Comparison of ENCODE assay signal across 8 cellular contexts in the genomic region with DNA sequence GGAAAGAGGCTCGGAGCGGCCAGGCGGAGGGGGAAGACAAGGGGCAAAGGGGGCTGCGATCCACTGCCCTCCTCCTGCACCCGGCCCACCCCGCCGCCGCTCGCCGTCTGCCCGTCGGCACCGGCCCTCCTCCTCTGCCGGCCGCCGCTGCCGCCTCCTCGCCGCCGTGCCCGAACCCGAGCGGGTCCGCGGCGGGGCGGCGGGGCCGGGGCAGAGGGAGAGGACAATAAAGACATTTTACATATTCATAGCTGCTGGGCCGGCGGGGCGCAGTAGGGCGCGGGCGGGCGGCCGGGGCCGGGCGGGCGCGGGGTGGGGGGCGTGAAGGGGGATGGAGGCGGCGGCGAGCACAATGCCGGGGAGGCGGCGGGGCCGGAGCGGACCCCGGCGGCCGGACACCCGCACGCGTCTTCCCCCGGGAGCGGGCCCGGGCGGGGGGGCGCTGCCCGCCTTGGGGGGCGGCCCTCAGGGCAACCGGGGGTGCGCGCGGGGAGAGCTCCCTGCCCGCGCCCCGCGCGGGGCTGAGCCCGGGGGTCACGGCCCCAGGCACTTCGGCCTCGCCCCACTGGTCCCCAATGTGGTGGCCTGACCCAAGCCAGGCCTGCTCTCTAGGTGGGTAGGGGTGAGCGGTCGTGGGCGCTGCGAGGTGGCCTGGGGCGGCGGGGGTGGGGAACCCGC. TPM values are rescaled to one million over a fixed set of nuclear protein-coding genes. Genes with fewer than 3 reads are reported as not detected.
DNase-seq lines count a peak whose midpoint lies in the region; ATAC-seq lines count a peak whose summit lies in the region.

No MANE protein-coding gene starts in this region.

- peak overlapping the region; percentile 79 to 99 (median 93) for H3K27ac Mint-ChIP-seq in CD4-positive, alpha-beta memory T cell

- no peaks in the 10 kb centered on the region for H3K9me3 ChIP-seq in CD4-positive, alpha-beta memory T cell (ENCODE audit: control insufficient read depth in 1 of 2, low read length in 2 of 2)

- H3K4me3 Mint-ChIP-seq in CD4-positive, alpha-beta memory T cell, result peak overlapping the region; percentile 83 to 99 (median 94)
- H3K4me3 Mint-ChIP-seq in activated T-cell treated with anti-CD3 and anti-CD28 coated beads, Interleukin-2, amount 50 U/mL, for 4 hours, result peak overlapping the region; percentile 87

- POLR2A ChIA-PET in CD4-positive, alpha-beta memory T cell (lab: Charles Lee; ENCODE audit: partially characterized antibody), result interaction anchor here (0.9 to 5.5 kb wide), 16 partner anchors 10 to 496 kb away, joined by 3 to 73 read pairs (median 5); partner anchors contain the start of genes CD247, POGK and TADA1

- H3K36me3 Mint-ChIP-seq in CD4-positive, alpha-beta memory T cell, result peaks cover 0 to 15% of the 10 kb centered on the region in 2 donors
- no peaks in the 10 kb centered on the region for H3K36me3 Mint-ChIP-seq in activated T-cell treated with anti-CD3 and anti-CD28 coated beads, Interleukin-2, amount 50 U/mL, for 4 hours (ENCODE audit: insufficient read depth)

- ATAC-seq in GM19438 (IDR thresholded peaks at IDR 0.05; ENCODE audit: low read depth, unreplicated experiment) (peak; percentile 10), HG03520 (IDR thresholded peaks at IDR 0.05; ENCODE audit: unreplicated experiment) (peak; percentile 4)
- ATAC-seq in activated T-cell treated with anti-CD3 and anti-CD28 coated beads, Interleukin-2, amount 50 U/mL, for 4 hours, result peak; percentile 3 to 5

- no peaks in the 10 kb centered on the region for H3K36me3 ChIP-seq in CD4-positive, alpha-beta memory T cell (ENCODE audit: insufficient read depth, low read length)

- peaks cover 0 to 4% (median 0%) of the 10 kb centered on the region in 8 donors for H3K9me3 Mint-ChIP-seq in CD4-positive, alpha-beta memory T cell
- H3K9me3 Mint-ChIP-seq in activated T-cell treated with anti-CD3 and anti-CD28 coated beads, Interleukin-2, amount 50 U/mL, for 4 hours, result peaks cover 4% of the 10 kb centered on the region

- DNase-seq in CD4-positive, alpha-beta memory T cell, result peak in 2 of 5 donors; percentile 7 to 56
- no peak for DNase-seq in activated T-cell treated with anti-CD3 and anti-CD28 coated beads, Interleukin-2, amount 50 U/mL, for 4 hours
- peak; percentile 30 for DNase-seq in globus pallidus (ENCODE audit: low spot score)
- peak; percentile 84 for DNase-seq in posterior vena cava (ENCODE audit: low spot score)
- no peak for DNase-seq in occipital lobe (lab: John Stamatoyannopoulos, UW)
- DNase-seq in NCI-H1092 treated with DMSO at 0.1 percent for 48 hours (lab: John Stamatoyannopoulos, UW), result no peak

- H3K27me3 Mint-ChIP-seq in CD4-positive, alpha-beta memory T cell, result no peaks in the 10 kb centered on the region
- no peaks in the 10 kb centered on the region for H3K27me3 Mint-ChIP-seq in activated T-cell treated with anti-CD3 and anti-CD28 coated beads, Interleukin-2, amount 50 U/mL, for 4 hours (ENCODE audit: low read depth)

- CTCF ChIA-PET in CD4-positive, alpha-beta memory T cell (lab: Charles Lee; ENCODE audit: partially characterized antibody), result interaction anchor here (0.9 to 3.4 kb wide), 28 partner anchors 9 to 496 kb away, joined by 3 to 29 read pairs (median 6); partner anchors contain the start of genes CD247 and CREG1

- H3K4me1 ChIP-seq in CD4-positive, alpha-beta memory T cell (ENCODE audit: insufficient read depth, low read length), result peaks cover 22% of the 10 kb centered on the region

- H3K4me3 ChIP-seq in CD4-positive, alpha-beta memory T cell (ENCODE audit: low read length in 2 of 2), result peak overlapping the region in 1 of 2 donors; percentile 61

- no peaks in the 10 kb centered on the region for H3K27me3 ChIP-seq in CD4-positive, alpha-beta memory T cell (ENCODE audit: insufficient read depth, low read length)

- peaks cover 22 to 53% (median 38%) of the 10 kb centered on the region in 4 donors for H3K4me1 Mint-ChIP-seq in CD4-positive, alpha-beta memory T cell
- H3K4me1 Mint-ChIP-seq in activated T-cell treated with anti-CD3 and anti-CD28 coated beads, Interleukin-2, amount 50 U/mL, for 4 hours (ENCODE audit: low read depth), result peaks cover 41% of the 10 kb centered on the region

- H3K27ac ChIP-seq in CD4-positive, alpha-beta memory T cell (ENCODE audit: low read depth, low read length), result peak overlapping the region; percentile 74

- intact Hi-C loops in CD4-positive, alpha-beta memory T cell (cut with micrococcal nuclease), result loop anchor here (2.0 to 5.0 kb wide), 7 partner anchors 96 to 958 kb away; partner anchors contain the start of genes RCSD1 and TIPRL
- intact Hi-C loops in posterior vena cava (cut with DNase I), result no loop called here

RNA-seq across cellular contexts. Expression of gene POU2F1, which starts 0.6 kb away (rescaled TPM):
- total RNA-seq in CD4-positive, alpha-beta memory T cell, result 10 to 100 TPM; 17.9 to 22.9 TPM
- 10 to 100 TPM in 1 of 2 donors, 1 to 10 TPM in 1; 5.7 to 10.9 TPM for polyA plus RNA-seq in CD4-positive, alpha-beta memory T cell
- total RNA-seq in activated T-cell treated with anti-CD3 and anti-CD28 coated beads, Interleukin-2, amount 50 U/mL, for 4 hours, result 1 to 10 TPM; 9.0 to 9.9 (median 9.0) TPM
- total RNA-seq in posterior vena cava (10 to 100 TPM; 19.2 to 21.1 TPM), occipital lobe (34.6 TPM)

Comparison
In these comparisons a context has a peak if more than half of its experiments do, and no peak if none do; other contexts are left out.
1. DNase-seq: peak in globus pallidus (single experiment) and posterior vena cava (single experiment); none in activated T-cell treated with anti-CD3 and anti-CD28 coated beads, Interleukin-2, amount 50 U/mL, for 4 hours (single experiment), occipital lobe (single experiment) and NCI-H1092 treated with DMSO at 0.1 percent for 48 hours (single experiment).
2. Peak in every context shown above with its lines, with median percentiles within 50 percentile points of each other: ATAC-seq.